Comparison of ENCODE assay signal across 21 cellular contexts in the genomic region with DNA sequence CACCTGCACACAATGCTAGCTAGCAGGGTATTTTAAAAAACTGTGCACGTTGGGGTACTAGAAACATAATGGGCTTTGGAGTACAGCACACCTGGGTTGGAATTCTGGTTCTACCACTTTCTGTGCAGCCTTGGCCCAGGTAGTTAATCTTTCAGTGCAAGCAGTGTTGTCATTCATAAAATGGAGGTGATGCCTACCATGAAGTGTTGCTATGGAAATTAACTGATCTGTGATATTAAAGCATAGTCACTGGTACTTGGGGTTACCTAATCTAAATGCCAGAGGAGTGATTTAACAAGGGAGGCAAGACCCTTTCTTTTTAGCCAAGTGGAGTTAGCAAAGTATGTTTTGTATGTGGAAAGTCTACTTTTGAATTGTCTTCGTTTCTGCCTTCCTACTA. TPM values are rescaled to one million over a fixed set of nuclear protein-coding genes. Genes with fewer than 3 reads are reported as not detected.
A peak's percentile ranks its signal among the peaks of the same experiment; 100 is the strongest.
DNase-seq lines count a peak whose midpoint lies in the region; ATAC-seq and TF ChIP-seq lines count a peak whose summit lies in the region.
"Had no signal": no experiment of that assay in that cellular context is flagged by ENCODE, and none has a peak within 500 bp of the region (broad histone marks: within the 10 kb centered on the region; RNA-seq: fewer than 3 reads in every experiment).

No MANE protein-coding gene starts in this region.

- H3K27me3 ChIP-seq in body of pancreas (no peaks in the 10 kb centered on the region), muscle layer of duodenum (ENCODE audit: low read depth, low read length) (no peaks in the 10 kb centered on the region), A673 (replicated peaks; ENCODE audit: insufficient read depth, low read depth, low read length, poor library complexity) (no peaks in the 10 kb centered on the region)
- H3K27me3 ChIP-seq: neutrophil, vagina had no signal

- H3K27ac ChIP-seq in body of pancreas (peak overlapping the region; percentile 25 to 67 (median 62)), muscle layer of duodenum (ENCODE audit: low read length) (peak overlapping the region; percentile 28), urinary bladder (ENCODE audit: low read depth) (peak overlapping the region; percentile 1), A673 (ENCODE audit: low read depth, low read length, poor library complexity, severe bottlenecking) (no peak overlapping the region)
- H3K27ac ChIP-seq: C4-2B, neutrophil, vagina had no signal

- peak; percentile 88 for ATAC-seq in body of pancreas
- no peak for ATAC-seq in T-helper 17 cell
- ATAC-seq: activated T-cell treated with anti-CD3 and anti-CD28 coated beads, Interleukin-2, amount 50 U/mL, for 4 hours had no signal

- H3K36me3 ChIP-seq in body of pancreas (replicated peaks in 1 of 2; ENCODE audit: insufficient read depth in 1 of 2, low read depth in 2 of 2) = peaks cover 0 to 9% of the 10 kb centered on the region in 2 donors
- peaks cover 39 to 47% of the 10 kb centered on the region in 2 donors for H3K36me3 ChIP-seq in muscle layer of duodenum (ENCODE audit: control insufficient read depth in 1 of 2, insufficient read depth in 2 of 2, low read length in 2 of 2)
- no peaks in the 10 kb centered on the region for H3K36me3 ChIP-seq in urinary bladder (ENCODE audit: insufficient read depth)
- peaks cover 3% of the 10 kb centered on the region for H3K36me3 ChIP-seq in A673 (ENCODE audit: insufficient read depth, low read length, poor library complexity, severe bottlenecking)
- H3K36me3 ChIP-seq: neutrophil had no signal

- CTCF ChIA-PET in A673 (lab: Charles Lee) = no interaction called here

- no peak for TF ChIP-seq POLR2A in body of pancreas (IDR thresholded peaks at IDR 0.05)

- H3K4me1 ChIP-seq in body of pancreas (peaks cover 21% of the 10 kb centered on the region), muscle layer of duodenum (ENCODE audit: control insufficient read depth in 1 of 2, insufficient read depth in 2 of 2, low read length in 2 of 2) (peaks cover 0 to 10% of the 10 kb centered on the region in 2 donors), urinary bladder (ENCODE audit: insufficient read depth) (no peaks in the 10 kb centered on the region), A673 (ENCODE audit: insufficient read depth, low read length, poor library complexity, severe bottlenecking) (no peaks in the 10 kb centered on the region)
- H3K4me1 ChIP-seq: vagina had no signal

- BruUV-seq in A673 (replicated peaks; lab: Mats Ljungman, UMichigan) = no TSS peak

- POLR2A ChIA-PET in A673 (lab: Charles Lee; ENCODE audit: low non-redundant PET) = no interaction called here

- H3K4me3 Mint-ChIP-seq in T-helper 17 cell = no peak overlapping the region
- H3K4me3 Mint-ChIP-seq: activated naive CD4-positive, alpha-beta T cell treated with anti-CD3 and anti-CD28 coated beads for 36 hours; activated T-cell treated with anti-CD3 and anti-CD28 coated beads, Interleukin-2, amount 50 U/mL, for 4 hours had no signal

- H3K4me3 ChIP-seq in body of pancreas (no peak overlapping the region), muscle layer of duodenum (ENCODE audit: low read depth in 1 of 2, low read length in 2 of 2) (no peak overlapping the region), urinary bladder (ENCODE audit: low read depth, low read length) (no peak overlapping the region), A673 (ENCODE audit: low read depth, low read length, poor library complexity, severe bottlenecking) (no peak overlapping the region)
- H3K4me3 ChIP-seq: vagina had no signal

- DNase-seq in SIG-M5 treated with dmso at 0.1 percent for 504 hours (lab: John Stamatoyannopoulos, UW; ENCODE audit: unreplicated experiment) (peak; percentile 26), SIG-M5 (lab: John Stamatoyannopoulos, UW) (no peak), body of pancreas (peak; percentile 43 to 75 (median 62)), A673 (ENCODE audit: low spot score) (no peak), T-helper 17 cell (no peak), RKO (ENCODE audit: low spot score) (no peak)
- DNase-seq: activated CD4-positive, CD25-positive, alpha-beta regulatory T cell treated with anti-CD3 and anti-CD28 coated beads, Interleukin-2, amount 50 U/mL, for 72 hours; activated naive CD4-positive, alpha-beta T cell treated with anti-CD3 and anti-CD28 coated beads for 36 hours; activated T-cell treated with anti-CD3 and anti-CD28 coated beads, Interleukin-2, amount 50 U/mL, for 4 hours; anterior cingulate cortex; cerebellar nuclear complex; effector memory CD4-positive, alpha-beta T cell; GOT3; NCI-H1694; RPMI8226; stimulated activated CD4-positive, alpha-beta T cell treated with anti-CD3 and anti-CD28 coated beads, Interleukin-12 subunit alpha, Interleukin-12 subunit beta, amount 100 ng/mL, for 4 hours had no signal

- 34 to 41% methylated on average over 2 of the region's 2 CpGs for WGBS in body of pancreas, 2 donors
- 72% methylated on average over 2 of the region's 2 CpGs for WGBS in urinary bladder

- peaks cover 6% of the 10 kb centered on the region for H3K36me3 Mint-ChIP-seq in T-helper 17 cell (ENCODE audit: low read depth)

- H3K27me3 Mint-ChIP-seq in T-helper 17 cell = no peaks in the 10 kb centered on the region

- TF ChIP-seq CTCF in body of pancreas (IDR thresholded peaks at IDR 0.05) = no peak
- no peak for TF ChIP-seq CTCF in A673 (conservative IDR thresholded peaks at IDR 0.05; ENCODE audit: low read depth, low read length)

- intact Hi-C loops in body of pancreas (cut with DNase I) (no loop called here), A673 (cut with micrococcal nuclease; ENCODE audit: unreplicated experiment) (no loop called here)

- no peak overlapping the region for H3K27ac Mint-ChIP-seq in T-helper 17 cell
- H3K27ac Mint-ChIP-seq: activated naive CD4-positive, alpha-beta T cell treated with anti-CD3 and anti-CD28 coated beads for 36 hours had no signal

- peaks cover 5% of the 10 kb centered on the region for H3K4me1 Mint-ChIP-seq in T-helper 17 cell

- H3K9me3 ChIP-seq in body of pancreas = no peaks in the 10 kb centered on the region
- H3K9me3 ChIP-seq in muscle layer of duodenum (ENCODE audit: control insufficient read depth in 1 of 2, low read length in 2 of 2) = no peaks in the 10 kb centered on the region
- H3K9me3 ChIP-seq in A673 (ENCODE audit: low read depth, low read length, poor library complexity, severe bottlenecking) = no peaks in the 10 kb centered on the region
- H3K9me3 ChIP-seq in T-helper 17 cell (ENCODE audit: control insufficient read depth, low read length, poor library complexity, severe bottlenecking) = no peaks in the 10 kb centered on the region
- H3K9me3 ChIP-seq: neutrophil, vagina had no signal

RNA-seq across cellular contexts. Expression of a gene that starts 18.0 kb away (rescaled TPM):
- total RNA-seq in body of pancreas (100 to 1,000 TPM; 116 to 138 TPM), urinary bladder (54.6 TPM), A673 (2021) (20.2 and 23.7 TPM in 2 replicates), T-helper 17 cell (1 to 10 TPM; 3.5 to 7.1 TPM)
- polyA plus RNA-seq in urinary bladder = 34.2 TPM

Comparison
In these comparisons a context has a peak if more than half of its experiments do, and no peak if none do; other contexts are left out.
1. DNase-seq: peak in SIG-M5 treated with dmso at 0.1 percent for 504 hours (single experiment) and body of pancreas (4 of 4); none in SIG-M5 (single experiment), A673 (single experiment), T-helper 17 cell (0 of 3) and RKO (single experiment).